In the genomic region with DNA sequence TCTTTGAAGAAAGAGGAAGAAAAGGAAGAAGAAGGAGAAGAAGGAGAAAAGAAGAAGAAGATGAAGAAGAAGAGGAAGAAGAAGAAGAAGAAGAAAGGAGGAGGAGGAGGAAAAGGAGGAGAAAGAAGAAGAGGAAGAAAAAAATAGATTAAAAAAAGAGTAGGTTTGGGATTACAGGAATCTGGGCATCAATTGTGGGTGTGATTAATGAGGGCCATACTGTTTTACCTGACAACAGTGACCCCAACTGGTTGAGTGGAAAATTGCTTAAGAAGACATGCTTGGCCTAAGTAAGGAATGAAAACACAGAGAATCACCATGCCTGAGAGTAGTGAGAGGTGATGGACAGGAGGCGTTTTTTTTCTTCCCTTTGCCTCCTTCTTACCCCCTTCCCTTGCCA, we compare ENCODE assay signal across 8 cellular contexts.
A peak's percentile ranks its signal among the peaks of the same experiment; 100 is the strongest.
DNase-seq lines count a peak whose midpoint lies in the region; ATAC-seq and TF ChIP-seq lines count a peak whose summit lies in the region.

No MANE protein-coding gene starts in this region.

- POLR2A ChIA-PET in SK-N-SH (lab: Yijun Ruan, JAX), result no interaction called here

- H3K4me3 ChIP-seq in SK-N-SH (ENCODE audit: low read depth in 2 of 2, low read length in 1 of 2), result peak overlapping the region in 1 of 2 experiments; percentile 38; a peak in 1 of 4 replicates
- H3K4me3 ChIP-seq in sigmoid colon, result no peak overlapping the region

- no peaks in the 10 kb centered on the region for H3K36me3 ChIP-seq in SK-N-SH (replicated peaks in 1 of 2; ENCODE audit: control insufficient read depth in 1 of 2, insufficient read depth in 2 of 2, low read length in 1 of 2)
- no peaks in the 10 kb centered on the region for H3K36me3 ChIP-seq in sigmoid colon

- H3K27me3 Mint-ChIP-seq in activated T-cell treated with anti-CD3 and anti-CD28 coated beads, Interleukin-2, amount 50 U/mL, for 4 hours (ENCODE audit: low read depth), result no peaks in the 10 kb centered on the region

- TF ChIP-seq EP300 in SK-N-SH (IDR thresholded peaks at IDR 0.05; ENCODE audit: borderline replicate concordance in 1 of 2, low read depth in 1 of 2, low read length in 1 of 2) (no peak), sigmoid colon (IDR thresholded peaks at IDR 0.05) (no peak)

- no peaks in the 10 kb centered on the region for H3F3A ChIP-seq in SK-N-SH (replicated peaks; ENCODE audit: insufficient read depth)

- H3K36me3 Mint-ChIP-seq in activated T-cell treated with anti-CD3 and anti-CD28 coated beads, Interleukin-2, amount 50 U/mL, for 4 hours (ENCODE audit: insufficient read depth), result no peaks in the 10 kb centered on the region

- peak; percentile 9 for DNase-seq in 8988T
- peak; percentile 36 for DNase-seq in EH (ENCODE audit: low read depth)
- peak; percentile 25 for DNase-seq in SK-N-SH
- peak; percentile 59 for DNase-seq in inferior parietal cortex (ENCODE audit: extremely low spot score)
- DNase-seq in sigmoid colon, result no peak
- DNase-seq in activated T-cell treated with anti-CD3 and anti-CD28 coated beads, Interleukin-2, amount 50 U/mL, for 4 hours, result no peak

- H3K4me3 Mint-ChIP-seq in activated T-cell treated with anti-CD3 and anti-CD28 coated beads, Interleukin-2, amount 50 U/mL, for 4 hours, result no peak overlapping the region

- H3K27me3 ChIP-seq in SK-N-SH (ENCODE audit: insufficient read depth), result no peaks in the 10 kb centered on the region
- no peaks in the 10 kb centered on the region for H3K27me3 ChIP-seq in sigmoid colon

- TF ChIP-seq RAD21 in SK-N-SH (IDR thresholded peaks at IDR 0.05; ENCODE audit: low read length), result peak; percentile 50

- H3K27ac ChIP-seq in SK-N-SH (ENCODE audit: low read depth in 2 of 2, low read length in 1 of 2) (no peak overlapping the region), sigmoid colon (no peak overlapping the region)

- H3K79me2 ChIP-seq in SK-N-SH (ENCODE audit: insufficient read depth), result no peaks in the 10 kb centered on the region

- 13% methylated on average over 1 of the region's 1 CpG for WGBS in SK-N-SH (ENCODE audit: low lambda C conversion rate)
- 22 to 29% methylated on average over 1 of the region's 1 CpG for WGBS in sigmoid colon, 2 donors

- H4K20me1 ChIP-seq in SK-N-SH (ENCODE audit: insufficient read depth), result no peaks in the 10 kb centered on the region

- ATAC-seq in GM21576 (IDR thresholded peaks at IDR 0.05; ENCODE audit: unreplicated experiment), result peak; percentile 89
- ATAC-seq in HG03571 (IDR thresholded peaks at IDR 0.05; ENCODE audit: unreplicated experiment), result peak; percentile 88
- no peak for ATAC-seq in activated T-cell treated with anti-CD3 and anti-CD28 coated beads, Interleukin-2, amount 50 U/mL, for 4 hours

- no peaks in the 10 kb centered on the region for H3K4me1 Mint-ChIP-seq in activated T-cell treated with anti-CD3 and anti-CD28 coated beads, Interleukin-2, amount 50 U/mL, for 4 hours (ENCODE audit: low read depth)

- TF ChIP-seq POLR2A in sigmoid colon (IDR thresholded peaks at IDR 0.05), result no peak

- CTCF ChIA-PET in SK-N-SH (lab: Yijun Ruan, JAX), result no interaction called here

- no peaks in the 10 kb centered on the region for H3K9me3 Mint-ChIP-seq in activated T-cell treated with anti-CD3 and anti-CD28 coated beads, Interleukin-2, amount 50 U/mL, for 4 hours

- no peak overlapping the region for H3K4me2 ChIP-seq in SK-N-SH

- no peaks in the 10 kb centered on the region for H3K9me2 ChIP-seq in SK-N-SH

- TF ChIP-seq CTCF in SK-N-SH (IDR thresholded peaks at IDR 0.05) (peak; percentile 46; the same call in 1 of the 2 replicates), sigmoid colon (IDR thresholded peaks at IDR 0.05) (no peak)

- no peaks in the 10 kb centered on the region for H3K9me3 ChIP-seq in SK-N-SH
- H3K9me3 ChIP-seq in sigmoid colon, result no peaks in the 10 kb centered on the region

- no peaks in the 10 kb centered on the region for H3K4me1 ChIP-seq in SK-N-SH (ENCODE audit: control insufficient read depth in 1 of 2, insufficient read depth in 2 of 2, low read depth in 1 of 2, low read length in 1 of 2)
- H3K4me1 ChIP-seq in sigmoid colon, result no peaks in the 10 kb centered on the region

- H2AFZ ChIP-seq in SK-N-SH (ENCODE audit: low read depth), result no peak overlapping the region

- no peak overlapping the region for H3K9ac ChIP-seq in SK-N-SH

- intact Hi-C loops in sigmoid colon (cut with DNase I), result no loop called here

TF ChIP-seq in SK-N-SH, 30 proteins besides CTCF, POLR2A, EP300 and RAD21:
- TF ChIP-seq SMC3 (IDR thresholded peaks at IDR 0.05; ENCODE audit: low read depth, low read length), result 0 out of 2 replicates have a peak, but pooled peaks have one; percentile 12
- no peak for TF ChIP-seq POLR2AphosphoS5 (IDR thresholded peaks at IDR 0.05; ENCODE audit: low read depth, low read length)

Comparison
In these comparisons a context has a peak if more than half of its experiments do, and no peak if none do; other contexts are left out.
1. DNase-seq: peak in 8988T (single experiment), EH (single experiment), SK-N-SH (single experiment) and inferior parietal cortex (single experiment); none in sigmoid colon (single experiment) and activated T-cell treated with anti-CD3 and anti-CD28 coated beads, Interleukin-2, amount 50 U/mL, for 4 hours (single experiment).
2. ATAC-seq: peak in GM21576 (single experiment) and HG03571 (single experiment); none in activated T-cell treated with anti-CD3 and anti-CD28 coated beads, Interleukin-2, amount 50 U/mL, for 4 hours (0 of 2).